Comparison of ENCODE assay signal across 9 cellular contexts in the genomic region with DNA sequence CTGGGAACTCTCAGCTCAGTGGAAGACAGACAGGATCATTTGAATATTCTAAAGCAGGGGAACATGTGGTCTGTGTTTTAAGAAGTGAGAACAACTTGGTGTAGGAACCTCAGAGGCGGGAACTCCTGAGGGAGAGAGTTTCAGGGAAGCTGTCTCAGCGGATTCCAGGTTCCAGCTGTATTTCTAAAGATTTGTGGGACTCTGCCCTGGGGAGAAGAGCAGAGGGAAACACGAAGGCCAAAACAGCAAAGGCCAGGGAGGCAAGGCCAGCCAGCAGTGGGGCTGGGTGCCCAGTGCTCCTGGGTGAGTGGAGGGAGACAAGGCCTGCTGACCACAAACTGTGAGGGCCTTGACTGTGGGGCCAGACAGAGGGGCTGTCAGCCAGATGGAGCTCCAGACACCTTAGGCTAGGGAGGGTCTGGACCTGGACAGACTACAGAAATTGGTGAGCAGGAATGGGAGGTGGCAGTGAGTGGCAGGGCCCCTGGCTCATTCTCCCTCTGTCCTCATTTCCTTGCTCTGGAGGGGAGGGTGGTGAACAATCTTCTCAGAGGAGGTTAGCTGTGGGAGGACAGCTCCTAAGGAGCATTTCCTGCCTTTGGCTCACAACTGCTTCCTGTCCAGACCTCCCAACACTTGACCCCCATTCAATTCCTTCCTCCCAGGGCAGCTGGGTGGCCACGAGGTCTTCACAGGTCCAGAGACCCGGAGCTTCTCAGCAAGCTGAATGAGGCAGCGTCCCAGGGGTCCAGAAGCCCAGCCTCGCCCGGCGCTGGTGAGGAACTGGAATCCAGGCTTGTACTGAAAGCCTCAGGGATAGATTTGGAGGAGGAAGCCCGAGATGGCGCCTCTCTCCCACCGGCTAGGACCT. TPM values are rescaled to one million over a fixed set of nuclear protein-coding genes. Genes with fewer than 3 reads are reported as not detected.
A peak's percentile ranks its signal among the peaks of the same experiment; 100 is the strongest.
DNase-seq lines count a peak whose midpoint lies in the region; ATAC-seq and TF ChIP-seq lines count a peak whose summit lies in the region.
"Had no signal": no experiment of that assay in that cellular context is flagged by ENCODE, and none has a peak within 500 bp of the region (broad histone marks: within the 10 kb centered on the region; RNA-seq: fewer than 3 reads in every experiment).

No MANE protein-coding gene starts in this region.

- H3K36me3 ChIP-seq in NT2/D1 (ENCODE audit: insufficient read depth, insufficient read length, low read length) = no peaks in the 10 kb centered on the region
- H3K36me3 ChIP-seq in esophagus muscularis mucosa = no peaks in the 10 kb centered on the region
- H3K36me3 ChIP-seq in osteoblast (ENCODE audit: insufficient read depth, low read length) = no peaks in the 10 kb centered on the region

- no peak for TF ChIP-seq EP300 in esophagus muscularis mucosa (IDR thresholded peaks at IDR 0.05)

- peaks cover 23% of the 10 kb centered on the region for H3K4me1 ChIP-seq in NT2/D1 (ENCODE audit: insufficient read depth, insufficient read length)
- peaks cover 0 to 11% (median 10%) of the 10 kb centered on the region in 4 donors for H3K4me1 ChIP-seq in esophagus muscularis mucosa
- H3K4me1 ChIP-seq in osteoblast (ENCODE audit: insufficient read depth, low read length) = peaks cover 9% of the 10 kb centered on the region

- H3K27me3 ChIP-seq in NT2/D1 (ENCODE audit: insufficient read depth, insufficient read length) = peaks cover 15% of the 10 kb centered on the region
- H3K27me3 ChIP-seq in esophagus muscularis mucosa = peaks cover 0 to 21% (median 0%) of the 10 kb centered on the region in 4 donors
- H3K27me3 ChIP-seq in osteoblast (ENCODE audit: insufficient read depth, low read length) = no peaks in the 10 kb centered on the region

- TF ChIP-seq POLR2A in esophagus muscularis mucosa (IDR thresholded peaks at IDR 0.05; ENCODE audit: low read depth) = no peak

- H3K4me2 ChIP-seq in osteoblast (ENCODE audit: insufficient read depth, low read length) = no peak overlapping the region

- no peak for TF ChIP-seq CTCF in esophagus muscularis mucosa (IDR thresholded peaks at IDR 0.05)
- no peak for TF ChIP-seq CTCF in osteoblast (IDR thresholded peaks at IDR 0.05; ENCODE audit: extremely low read depth, low read depth, low read length)

- H3K9ac ChIP-seq in NT2/D1 (ENCODE audit: insufficient read length, low read depth) = peak overlapping the region; percentile 56

- no peak overlapping the region for H3K4me3 ChIP-seq in NT2/D1 (ENCODE audit: insufficient read length, low read depth)
- no peak overlapping the region for H3K4me3 ChIP-seq in esophagus muscularis mucosa
- no peak overlapping the region for H3K4me3 ChIP-seq in osteoblast (ENCODE audit: insufficient read depth, low read length)

- WGBS in esophagus muscularis mucosa = 73% methylated on average over 6 of the region's 12 CpGs

- intact Hi-C loops in esophagus muscularis mucosa (cut with DNase I) = no loop called here

- ATAC-seq in HG02798 (IDR thresholded peaks at IDR 0.05; ENCODE audit: poor library complexity, unreplicated experiment) (no peak), HG03439 (IDR thresholded peaks at IDR 0.05; ENCODE audit: unreplicated experiment) (no peak)

- H3K27ac ChIP-seq in esophagus muscularis mucosa (replicated peaks in 1 of 4) = peak overlapping the region in 3 of 4 donors; percentile 28 to 49 (median 48)
- peak overlapping the region; percentile 26 for H3K27ac ChIP-seq in osteoblast (ENCODE audit: low read depth, low read length)

- no peaks in the 10 kb centered on the region for H4K20me1 ChIP-seq in osteoblast (ENCODE audit: insufficient read depth, low read length)

- H2AFZ ChIP-seq in osteoblast (ENCODE audit: low read length) = peak overlapping the region; percentile 91

- H3K9me3 ChIP-seq in NT2/D1 (ENCODE audit: insufficient read depth, low read length) (no peaks in the 10 kb centered on the region), esophagus muscularis mucosa (no peaks in the 10 kb centered on the region), osteoblast (ENCODE audit: low read depth, low read length) (no peaks in the 10 kb centered on the region)

- peak; percentile 70 for DNase-seq in CD1c-positive myeloid dendritic cell (ENCODE audit: extremely low spot score)
- no peak for DNase-seq in NT2/D1 (ENCODE audit: low read depth, low spot score)
- no peak for DNase-seq in esophagus muscularis mucosa (ENCODE audit: extremely low spot score)
- peak; percentile 87 for DNase-seq in osteoblast (ENCODE audit: insufficient read length, low spot score, missing footprints)
- no peak for DNase-seq in putamen (ENCODE audit: low spot score)
- DNase-seq in SHP77 (lab: John Stamatoyannopoulos, UW) = no peak
- DNase-seq: activated T-cell treated with anti-CD3 and anti-CD28 coated beads, Interleukin-2, amount 50 U/mL, for 1 hour had no signal

- no peaks in the 10 kb centered on the region for H3K79me2 ChIP-seq in osteoblast (ENCODE audit: insufficient read depth, low read length)

RNA-seq across cellular contexts. Expression of a gene that starts 21.0 kb away (rescaled TPM):
- total RNA-seq in esophagus muscularis mucosa (1 to 10 TPM; 1.7 to 3.4 (median 1.9) TPM), osteoblast (15.9 and 23.9 TPM in 2 replicates)

RNA-seq across cellular contexts. Expression of a gene that starts 33.1 kb away (rescaled TPM):
- total RNA-seq in esophagus muscularis mucosa = 10 to 100 TPM; 21.0 to 51.1 (median 27.9) TPM
- total RNA-seq in osteoblast = 30.6 and 33.3 TPM in 2 replicates

Comparison
In these comparisons a context has a peak if more than half of its experiments do, and no peak if none do; other contexts are left out.
1. DNase-seq: peak in CD1c-positive myeloid dendritic cell (single experiment) and osteoblast (single experiment); none in NT2/D1 (single experiment), esophagus muscularis mucosa (single experiment), putamen (single experiment) and SHP77 (0 of 2).